Comparison of ENCODE assay signal across 22 cellular contexts in genomic region chr7:47407136-47407535, GRCh38.
DNase-seq lines count a peak whose midpoint lies in the region; ATAC-seq and TF ChIP-seq lines count a peak whose summit lies in the region.
"Had no signal": no experiment of that assay in that cellular context is flagged by ENCODE, and none has a peak within 500 bp of the region (broad histone marks: within the 10 kb centered on the region; RNA-seq: fewer than 3 reads in every experiment).

No MANE protein-coding gene starts in this region.

- TF ChIP-seq POLR2A in esophagus muscularis mucosa (IDR thresholded peaks at IDR 0.05; ENCODE audit: low read depth) (no peak), tibial nerve (IDR thresholded peaks at IDR 0.05) (no peak)

- CTCF ChIA-PET in RWPE1 (lab: Yijun Ruan, JAX): interaction anchor here (0.7 to 0.8 kb wide), 2 partner anchors 67 to 356 kb away, joined by 3 to 4 read pairs; no protein-coding TSS in a partner anchor

- peaks cover 3% of the 10 kb centered on the region for H3K36me3 Mint-ChIP-seq in neural crest cell (ENCODE audit: low read depth)
- no peaks in the 10 kb centered on the region for H3K36me3 Mint-ChIP-seq in activated T-cell treated with anti-CD3 and anti-CD28 coated beads, Interleukin-2, amount 50 U/mL, for 72 hours (ENCODE audit: insufficient read depth in 2 of 2)

- no peak for ATAC-seq in HG03469 (IDR thresholded peaks at IDR 0.05; ENCODE audit: unreplicated experiment)
- ATAC-seq in GM21390 (IDR thresholded peaks at IDR 0.05; ENCODE audit: unreplicated experiment): no peak
- ATAC-seq in activated T-cell treated with anti-CD3 and anti-CD28 coated beads, Interleukin-2, amount 50 U/mL, for 72 hours (replicated peaks in 1 of 2): no peak
- ATAC-seq: activated CD4-positive, alpha-beta T cell treated with anti-CD3 and anti-CD28 coated beads for 36 hours; stimulated activated naive CD8-positive, alpha-beta T cell treated with anti-CD3 and anti-CD28 coated beads, Interleukin-15, Interleukin-2, amounts not matched to agents 100 U/mL and 50 U/mL, for 24 hours had no signal

- H3K9me3 ChIP-seq in esophagus muscularis mucosa (no peaks in the 10 kb centered on the region), tibial nerve (no peaks in the 10 kb centered on the region)
- H3K9me3 ChIP-seq: adrenal gland, MG63, pancreas had no signal

- intact Hi-C loops in esophagus muscularis mucosa (cut with DNase I): no loop called here

- POLR2A ChIA-PET in RWPE1 (lab: Yijun Ruan, JAX; ENCODE audit: low non-redundant PET): no interaction called here

- H3K36me3 ChIP-seq in esophagus muscularis mucosa: peaks cover 0 to 25% (median 15%) of the 10 kb centered on the region in 4 donors
- H3K36me3 ChIP-seq in tibial nerve: peaks cover 0 to 35% (median 0%) of the 10 kb centered on the region in 3 donors

- H3K4me1 ChIP-seq in esophagus muscularis mucosa: peaks cover 28 to 51% (median 38%) of the 10 kb centered on the region in 4 donors
- peaks cover 0 to 79% (median 37%) of the 10 kb centered on the region in 4 donors for H3K4me1 ChIP-seq in tibial nerve

- H3K27me3 ChIP-seq in esophagus muscularis mucosa: no peaks in the 10 kb centered on the region
- no peaks in the 10 kb centered on the region for H3K27me3 ChIP-seq in tibial nerve
- H3K27me3 ChIP-seq: adrenal gland, MG63, pancreas had no signal

- peak overlapping the region; percentile 87 for H3K27ac Mint-ChIP-seq in neural crest cell (ENCODE audit: unreplicated experiment)
- H3K27ac Mint-ChIP-seq in activated T-cell treated with anti-CD3 and anti-CD28 coated beads, Interleukin-2, amount 50 U/mL, for 72 hours: no peak overlapping the region
- H3K27ac Mint-ChIP-seq: activated CD4-positive, alpha-beta T cell treated with anti-CD3 and anti-CD28 coated beads for 36 hours had no signal

- no peak overlapping the region for H3K4me3 ChIP-seq in esophagus muscularis mucosa
- no peak overlapping the region for H3K4me3 ChIP-seq in tibial nerve
- H3K4me3 ChIP-seq: adrenal gland, MG63, pancreas had no signal

- H3K27me3 Mint-ChIP-seq in neural crest cell (ENCODE audit: low read depth): no peaks in the 10 kb centered on the region
- H3K27me3 Mint-ChIP-seq in activated T-cell treated with anti-CD3 and anti-CD28 coated beads, Interleukin-2, amount 50 U/mL, for 72 hours (ENCODE audit: low read depth): peaks cover 6% of the 10 kb centered on the region
- H3K27me3 Mint-ChIP-seq: activated CD4-positive, alpha-beta T cell treated with anti-CD3 and anti-CD28 coated beads for 36 hours; IgD-negative memory B cell had no signal

- no peaks in the 10 kb centered on the region for H3K9me3 Mint-ChIP-seq in neural crest cell
- H3K9me3 Mint-ChIP-seq in activated T-cell treated with anti-CD3 and anti-CD28 coated beads, Interleukin-2, amount 50 U/mL, for 72 hours: no peaks in the 10 kb centered on the region
- H3K9me3 Mint-ChIP-seq: IgD-negative memory B cell had no signal

- DNase-seq in RWPE1 (ENCODE audit: low spot score) (no peak), esophagus muscularis mucosa (ENCODE audit: extremely low spot score) (no peak), neural crest cell (ENCODE audit: low read depth, low spot score) (no peak), tibial nerve (ENCODE audit: low spot score in 2 of 2) (no peak), HT-29 (ENCODE audit: low spot score) (no peak)
- no peak for DNase-seq in activated T-cell treated with anti-CD3 and anti-CD28 coated beads, Interleukin-2, amount 50 U/mL, for 72 hours
- DNase-seq: activated CD4-positive, alpha-beta T cell treated with anti-CD3 and anti-CD28 coated beads for 36 hours; activated effector memory CD4-positive, alpha-beta T cell treated with anti-CD3 and anti-CD28 coated beads, Interleukin-2, amount 50 U/mL, for 16 hours; central memory CD4-positive, alpha-beta T cell; COR-L47; effector CD4-positive, alpha-beta T cell; glutamatergic neuron; MG63; NCI-H1694 treated with DMSO at 0.1 percent for 48 hours; NCI-H345; stimulated activated naive CD8-positive, alpha-beta T cell treated with anti-CD3 and anti-CD28 coated beads, Interleukin-15, Interleukin-2, amounts not matched to agents 100 U/mL and 50 U/mL, for 24 hours had no signal

- no peak overlapping the region for H3K4me3 Mint-ChIP-seq in neural crest cell
- no peak overlapping the region for H3K4me3 Mint-ChIP-seq in activated T-cell treated with anti-CD3 and anti-CD28 coated beads, Interleukin-2, amount 50 U/mL, for 72 hours
- H3K4me3 Mint-ChIP-seq: activated CD4-positive, alpha-beta T cell treated with anti-CD3 and anti-CD28 coated beads for 36 hours; IgD-negative memory B cell had no signal

- peaks cover 23% of the 10 kb centered on the region for H3K4me1 Mint-ChIP-seq in neural crest cell
- H3K4me1 Mint-ChIP-seq in activated T-cell treated with anti-CD3 and anti-CD28 coated beads, Interleukin-2, amount 50 U/mL, for 72 hours (ENCODE audit: low read depth): peaks cover 9% of the 10 kb centered on the region
- H3K4me1 Mint-ChIP-seq: IgD-negative memory B cell had no signal

- H3K27ac ChIP-seq in RWPE1 (peak overlapping the region; percentile 96), esophagus muscularis mucosa (replicated peaks in 1 of 4) (peak overlapping the region; percentile 67 to 79 (median 72)), tibial nerve (peak overlapping the region; percentile 32 to 77 (median 58))
- H3K27ac ChIP-seq: HL-60 had no signal

- TF ChIP-seq EP300 in esophagus muscularis mucosa (IDR thresholded peaks at IDR 0.05) (no peak), tibial nerve (IDR thresholded peaks at IDR 0.05) (no peak)

- WGBS in esophagus muscularis mucosa: 83% methylated on average over 13 of the region's 13 CpGs
- 70 to 78% methylated on average over 13 of the region's 13 CpGs for WGBS in tibial nerve, 2 donors

- no peak for TF ChIP-seq CTCF in RWPE1 (conservative IDR thresholded peaks at IDR 0.05; ENCODE audit: low read depth)
- TF ChIP-seq CTCF in esophagus muscularis mucosa (IDR thresholded peaks at IDR 0.05): no peak
- no peak for TF ChIP-seq CTCF in neural crest cell (conservative IDR thresholded peaks at IDR 0.05)
- no peak for TF ChIP-seq CTCF in tibial nerve (IDR thresholded peaks at IDR 0.05)
